In the genomic region with DNA sequence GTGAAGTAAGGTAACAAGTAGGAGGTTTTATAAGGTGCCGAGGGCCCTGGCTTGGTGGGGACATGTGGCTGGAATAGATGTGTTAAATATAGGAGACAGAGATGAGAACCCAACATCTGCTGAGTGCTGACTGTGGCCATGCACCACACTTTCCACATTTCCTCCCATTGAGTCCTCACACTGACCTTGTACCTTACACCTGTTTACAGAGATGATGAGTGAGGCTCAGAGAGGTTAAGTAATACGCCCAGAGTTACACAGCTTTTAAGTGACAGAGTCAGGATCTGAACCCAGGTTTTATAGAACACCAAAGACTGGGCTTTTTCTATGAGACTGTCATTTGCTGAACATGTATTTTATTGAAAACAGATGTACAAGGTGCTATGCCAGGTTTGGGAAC, we compare ENCODE assay signal across 1 cellular context.
TF ChIP-seq lines count a peak whose summit lies in the region.

No MANE protein-coding gene starts in this region.

TF ChIP-seq in GM23338, 12 proteins besides CTCF, POLR2A, EP300 and RAD21 (continued from another document):
- TF ChIP-seq, protein P1, sequence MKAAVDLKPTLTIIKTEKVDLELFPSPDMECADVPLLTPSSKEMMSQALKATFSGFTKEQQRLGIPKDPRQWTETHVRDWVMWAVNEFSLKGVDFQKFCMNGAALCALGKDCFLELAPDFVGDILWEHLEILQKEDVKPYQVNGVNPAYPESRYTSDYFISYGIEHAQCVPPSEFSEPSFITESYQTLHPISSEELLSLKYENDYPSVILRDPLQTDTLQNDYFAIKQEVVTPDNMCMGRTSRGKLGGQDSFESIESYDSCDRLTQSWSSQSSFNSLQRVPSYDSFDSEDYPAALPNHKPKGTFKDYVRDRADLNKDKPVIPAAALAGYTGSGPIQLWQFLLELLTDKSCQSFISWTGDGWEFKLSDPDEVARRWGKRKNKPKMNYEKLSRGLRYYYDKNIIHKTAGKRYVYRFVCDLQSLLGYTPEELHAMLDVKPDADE (IDR thresholded peaks at IDR 0.05), result no peak
- TF ChIP-seq EZH2phosphoT487 (IDR thresholded peaks at IDR 0.05; ENCODE audit: unreplicated experiment) (no peak), ZNF331 (CRISPR knock-in tag; IDR thresholded peaks at IDR 0.05; ENCODE audit: low read depth) (no peak), CREB1 (CRISPR knock-in tag; IDR thresholded peaks at IDR 0.05; ENCODE audit: low read depth) (no peak), POLR2AphosphoS5 (IDR thresholded peaks at IDR 0.05; ENCODE audit: low read depth) (no peak), EZH2 (IDR thresholded peaks at IDR 0.05; ENCODE audit: low read depth, unreplicated experiment) (no peak), NANOG (IDR thresholded peaks at IDR 0.05; ENCODE audit: borderline replicate concordance) (no peak), ZNF462 (CRISPR knock-in tag; IDR thresholded peaks at IDR 0.05) (no peak)
- TF ChIP-seq, protein P2, sequence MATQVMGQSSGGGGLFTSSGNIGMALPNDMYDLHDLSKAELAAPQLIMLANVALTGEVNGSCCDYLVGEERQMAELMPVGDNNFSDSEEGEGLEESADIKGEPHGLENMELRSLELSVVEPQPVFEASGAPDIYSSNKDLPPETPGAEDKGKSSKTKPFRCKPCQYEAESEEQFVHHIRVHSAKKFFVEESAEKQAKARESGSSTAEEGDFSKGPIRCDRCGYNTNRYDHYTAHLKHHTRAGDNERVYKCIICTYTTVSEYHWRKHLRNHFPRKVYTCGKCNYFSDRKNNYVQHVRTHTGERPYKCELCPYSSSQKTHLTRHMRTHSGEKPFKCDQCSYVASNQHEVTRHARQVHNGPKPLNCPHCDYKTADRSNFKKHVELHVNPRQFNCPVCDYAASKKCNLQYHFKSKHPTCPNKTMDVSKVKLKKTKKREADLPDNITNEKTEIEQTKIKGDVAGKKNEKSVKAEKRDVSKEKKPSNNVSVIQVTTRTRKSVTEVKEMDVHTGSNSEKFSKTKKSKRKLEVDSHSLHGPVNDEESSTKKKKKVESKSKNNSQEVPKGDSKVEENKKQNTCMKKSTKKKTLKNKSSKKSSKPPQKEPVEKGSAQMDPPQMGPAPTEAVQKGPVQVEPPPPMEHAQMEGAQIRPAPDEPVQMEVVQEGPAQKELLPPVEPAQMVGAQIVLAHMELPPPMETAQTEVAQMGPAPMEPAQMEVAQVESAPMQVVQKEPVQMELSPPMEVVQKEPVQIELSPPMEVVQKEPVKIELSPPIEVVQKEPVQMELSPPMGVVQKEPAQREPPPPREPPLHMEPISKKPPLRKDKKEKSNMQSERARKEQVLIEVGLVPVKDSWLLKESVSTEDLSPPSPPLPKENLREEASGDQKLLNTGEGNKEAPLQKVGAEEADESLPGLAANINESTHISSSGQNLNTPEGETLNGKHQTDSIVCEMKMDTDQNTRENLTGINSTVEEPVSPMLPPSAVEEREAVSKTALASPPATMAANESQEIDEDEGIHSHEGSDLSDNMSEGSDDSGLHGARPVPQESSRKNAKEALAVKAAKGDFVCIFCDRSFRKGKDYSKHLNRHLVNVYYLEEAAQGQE (IDR thresholded peaks at IDR 0.05; ENCODE audit: unreplicated experiment), result no peak
TF ChIP-seq in GM23338: peak in this region for 0.
